ENCODE assay signal across 7 cellular contexts in genomic region chr7:151851160-151851751, GRCh38. TPM values are rescaled to one million over a fixed set of nuclear protein-coding genes. Genes with fewer than 3 reads are reported as not detected.
DNase-seq lines count a peak whose midpoint lies in the region; ATAC-seq and TF ChIP-seq lines count a peak whose summit lies in the region.

No MANE protein-coding gene starts in this region.

- CTCF ChIA-PET in PC-3 (lab: Charles Lee) = interaction anchor here (0.7 kb wide), 2 partner anchors 59 to 69 kb away, joined by 3 to 7 read pairs; no protein-coding TSS in a partner anchor

- H3K79me2 ChIP-seq in PC-3 (ENCODE audit: low read length) (no peaks in the 10 kb centered on the region), hepatocyte (no peaks in the 10 kb centered on the region)

- H3K27ac ChIP-seq in PC-3 (ENCODE audit: low read length) (peak overlapping the region; percentile 68), neutrophil (peak overlapping the region; percentile 69), hepatocyte (no peak overlapping the region), uterus (no peak overlapping the region)

- peak overlapping the region; percentile 74 for H3K4me3 Mint-ChIP-seq in dendritic cell treated with granulocyte-macrophage colony-stimulating factor and Interleukin-4, amounts not matched to agents 40 ng/mL and 50 ng/mL, for 4 days

- H3K36me3 ChIP-seq in PC-3 (ENCODE audit: low read depth, low read length) (no peaks in the 10 kb centered on the region), neutrophil (no peaks in the 10 kb centered on the region), hepatocyte (replicated peaks; ENCODE audit: insufficient read depth, low read depth) (no peaks in the 10 kb centered on the region), uterus (no peaks in the 10 kb centered on the region)

- DNase-seq in PC-3 (peak; percentile 86), hepatocyte (ENCODE audit: low spot score) (no peak), NCI-H226 (no peak), uterus (no peak)

- peaks cover 16% of the 10 kb centered on the region for H3K4me1 ChIP-seq in PC-3 (ENCODE audit: insufficient read depth, low read length)
- peaks cover 16 to 18% of the 10 kb centered on the region in 2 experiments for H3K4me1 ChIP-seq in neutrophil (ENCODE audit: control insufficient read depth in 1 of 2, insufficient read depth in 1 of 2, low read depth in 1 of 2, low read length in 1 of 2)
- H3K4me1 ChIP-seq in hepatocyte (ENCODE audit: insufficient read depth) = no peaks in the 10 kb centered on the region
- H3K4me1 ChIP-seq in uterus = no peaks in the 10 kb centered on the region

- H3K9me2 ChIP-seq in PC-3 (replicated peaks; ENCODE audit: low read length) = no peaks in the 10 kb centered on the region
- H3K9me2 ChIP-seq in hepatocyte (replicated peaks; ENCODE audit: insufficient read depth) = no peaks in the 10 kb centered on the region

- H4K20me1 ChIP-seq in PC-3 (ENCODE audit: low read length) (no peaks in the 10 kb centered on the region), hepatocyte (ENCODE audit: insufficient read depth, poor library complexity, severe bottlenecking) (no peaks in the 10 kb centered on the region)

- H3K4me2 ChIP-seq in PC-3 (ENCODE audit: low read length) (peak overlapping the region; percentile 71), hepatocyte (no peak overlapping the region)

- H3K4me3 ChIP-seq in PC-3 (ENCODE audit: low read length) (no peak overlapping the region; the same call in 1 of the 2 replicates), neutrophil (ENCODE audit: low read depth in 1 of 2, low read length in 1 of 2) (peak overlapping the region; percentile 64 to 69), hepatocyte (no peak overlapping the region), uterus (no peak overlapping the region)

- WGBS in hepatocyte (ENCODE audit: low lambda C conversion rate, missing lambda C conversion rate) = 90% methylated on average over 16 of the region's 16 CpGs

- H2AFZ ChIP-seq in PC-3 (ENCODE audit: low read length) (peak overlapping the region; percentile 70), hepatocyte (no peak overlapping the region)

- ATAC-seq in GM21529 (IDR thresholded peaks at IDR 0.05; ENCODE audit: unreplicated experiment) (peak; percentile 71), PC-3 (peak; percentile 86)

- POLR2A ChIA-PET in PC-3 (lab: Charles Lee; ENCODE audit: unreplicated experiment) = no interaction called here

- H3K27me3 ChIP-seq in PC-3 (ENCODE audit: low read length) = no peaks in the 10 kb centered on the region
- H3K27me3 ChIP-seq in neutrophil = no peaks in the 10 kb centered on the region
- H3K27me3 ChIP-seq in hepatocyte = no peaks in the 10 kb centered on the region
- H3K27me3 ChIP-seq in uterus = no peaks in the 10 kb centered on the region

- no TSS peak for BruUV-seq in PC-3 (replicated peaks; lab: Mats Ljungman, UMichigan)

- H3K9me3 ChIP-seq in PC-3 (ENCODE audit: low read length) (no peaks in the 10 kb centered on the region), neutrophil (no peaks in the 10 kb centered on the region), hepatocyte (ENCODE audit: low read depth) (no peaks in the 10 kb centered on the region), uterus (no peaks in the 10 kb centered on the region)

- H3F3A ChIP-seq in PC-3 (ENCODE audit: low read length, unreplicated experiment) = no peaks in the 10 kb centered on the region

- TF ChIP-seq CTCF in PC-3 (conservative IDR thresholded peaks at IDR 0.05; ENCODE audit: low read depth, low read length) (no peak), neutrophil (IDR thresholded peaks at IDR 0.05) (no peak), hepatocyte (IDR thresholded peaks at IDR 0.05; ENCODE audit: poor library complexity) (no peak), uterus (IDR thresholded peaks at IDR 0.05) (no peak)

- TF ChIP-seq POLR2A in uterus (IDR thresholded peaks at IDR 0.05) = no peak

- no peaks in the 10 kb centered on the region for H3K27me3 Mint-ChIP-seq in dendritic cell treated with granulocyte-macrophage colony-stimulating factor and Interleukin-4, amounts not matched to agents 40 ng/mL and 50 ng/mL, for 4 days

- peaks cover 93% of the 10 kb centered on the region for H3K4me1 Mint-ChIP-seq in dendritic cell treated with granulocyte-macrophage colony-stimulating factor and Interleukin-4, amounts not matched to agents 40 ng/mL and 50 ng/mL, for 4 days (ENCODE audit: low read depth)

- peaks cover 39% of the 10 kb centered on the region for H3K36me3 Mint-ChIP-seq in dendritic cell treated with granulocyte-macrophage colony-stimulating factor and Interleukin-4, amounts not matched to agents 40 ng/mL and 50 ng/mL, for 4 days (ENCODE audit: low read depth)

- peak overlapping the region; percentile 38; the same call in 1 of the 2 replicates for H3K9ac ChIP-seq in PC-3 (ENCODE audit: low read length)

- peak overlapping the region; percentile 99 for H3K27ac Mint-ChIP-seq in dendritic cell treated with granulocyte-macrophage colony-stimulating factor and Interleukin-4, amounts not matched to agents 40 ng/mL and 50 ng/mL, for 4 days

- no peaks in the 10 kb centered on the region for H3K9me3 Mint-ChIP-seq in dendritic cell treated with granulocyte-macrophage colony-stimulating factor and Interleukin-4, amounts not matched to agents 40 ng/mL and 50 ng/mL, for 4 days

- intact Hi-C loops in PC-3 (cut with micrococcal nuclease) (no loop called here), uterus (cut with DNase I; ENCODE audit: low total_unique reads) (no loop called here)
- intact Hi-C loops in dendritic cell treated with granulocyte-macrophage colony-stimulating factor and Interleukin-4, amounts not matched to agents 40 ng/mL and 50 ng/mL, for 4 days (cut with micrococcal nuclease) = loop anchor here (2.0 to 5.0 kb wide), 2 partner anchors 26 to 44 kb away; partner anchors contain the start of gene PRKAG2

RNA-seq across cellular contexts. Expression of gene PRKAG2, which starts 25.7 kb away (rescaled TPM):
- 21.5 and 23.9 TPM in 2 replicates for total RNA-seq in PC-3 (2014; rRNA removed)
- total RNA-seq in hepatocyte = 14.0 and 17.8 TPM in 2 replicates
- polyA plus RNA-seq in hepatocyte = 21.8 and 23.4 TPM in 2 replicates
- total RNA-seq in uterus = 10 to 100 TPM; 15.1 to 66.2 (median 33.6) TPM

Comparison
In these comparisons a context has a peak if more than half of its experiments do, and no peak if none do; other contexts are left out.
1. H3K27ac ChIP-seq: peak in PC-3 (single experiment) and neutrophil (single experiment); none in hepatocyte (single experiment) and uterus (0 of 2).
2. H3K4me3 ChIP-seq: peak in neutrophil (2 of 2); none in PC-3 (single experiment), hepatocyte (single experiment) and uterus (0 of 2).